Comparison of ENCODE assay signal across 8 cellular contexts in genomic region chr1:58783993-58784757, GRCh38. TPM values are rescaled to one million over a fixed set of nuclear protein-coding genes. Genes with fewer than 3 reads are reported as not detected.
DNase-seq lines count a peak whose midpoint lies in the region; ATAC-seq and TF ChIP-seq lines count a peak whose summit lies in the region.

Gene JUN, minus strand, starts transcription at chr1:58784047. Its CDS starts 977 bp downstream, at chr1:58783070.

- peaks cover 14 to 30% of the 10 kb centered on the region in 2 experiments for H3K36me3 ChIP-seq in SK-N-SH (replicated peaks in 1 of 2; ENCODE audit: control insufficient read depth in 1 of 2, insufficient read depth in 2 of 2, low read length in 1 of 2)
- H3K36me3 ChIP-seq in gastroesophageal sphincter: no peaks in the 10 kb centered on the region
- no peaks in the 10 kb centered on the region for H3K36me3 ChIP-seq in neutrophil

- H3K4me1 ChIP-seq in SK-N-SH (ENCODE audit: control insufficient read depth in 1 of 2, insufficient read depth in 2 of 2, low read depth in 1 of 2, low read length in 1 of 2) (peaks cover 5 to 25% of the 10 kb centered on the region in 2 experiments; a peak in 2 of 4 replicates), gastroesophageal sphincter (peaks cover 0 to 34% (median 3%) of the 10 kb centered on the region in 3 donors), neutrophil (ENCODE audit: control insufficient read depth in 1 of 2, insufficient read depth in 1 of 2, low read depth in 1 of 2, low read length in 1 of 2) (peaks cover 35 to 38% of the 10 kb centered on the region in 2 experiments)

- 1% methylated on average over 37 of the region's 57 CpGs for WGBS in SK-N-SH (ENCODE audit: low lambda C conversion rate)
- 0% methylated on average over 4 of the region's 57 CpGs; no CpG with 5 or more reads in 1 of the 2 donors for WGBS in gastroesophageal sphincter (ENCODE audit: low coverage in 1 of 2), 2 donors

- peak within 1 kb of the TSS; percentile 93 for H3K4me2 ChIP-seq in SK-N-SH

- H4K20me1 ChIP-seq in SK-N-SH (ENCODE audit: insufficient read depth): peaks cover 44% of the 10 kb centered on the region

- no peak for TF ChIP-seq CTCF in SK-N-SH (IDR thresholded peaks at IDR 0.05)
- peak in 3 of 4 experiments; percentile 24 to 52 (median 29) for TF ChIP-seq CTCF in gastroesophageal sphincter (IDR thresholded peaks at IDR 0.05)
- no peak for TF ChIP-seq CTCF in neutrophil (IDR thresholded peaks at IDR 0.05)

- peak within 1 kb of the TSS; percentile 99 for H3K9ac ChIP-seq in SK-N-SH

- H3K27ac ChIP-seq in SK-N-SH (ENCODE audit: low read depth in 2 of 2, low read length in 1 of 2) (peak within 1 kb of the TSS; percentile 93 to 98), gastroesophageal sphincter (peak within 1 kb of the TSS; percentile 96 to 100 (median 99)), neutrophil (peak within 1 kb of the TSS; percentile 83), substantia nigra (ENCODE audit: low read depth, low read length, poor library complexity, severe bottlenecking) (peak within 1 kb of the TSS; percentile 99)

- peaks cover 39% of the 10 kb centered on the region for H3K79me2 ChIP-seq in SK-N-SH (ENCODE audit: insufficient read depth)

- H2AFZ ChIP-seq in SK-N-SH (ENCODE audit: low read depth): no peak within 1 kb of the TSS

- DNase-seq in GM04504 (ENCODE audit: low read depth): peak; percentile 100
- DNase-seq in NCI-H1048 (lab: John Stamatoyannopoulos, UW): peak; percentile 88
- DNase-seq in SK-N-SH: peak; percentile 96
- DNase-seq in activated naive CD4-positive, alpha-beta T cell treated with anti-CD3 and anti-CD28 coated beads, Interleukin-2, amount 50 U/mL, for 16 hours: peak; percentile 99
- peak; percentile 94 to 100 (median 99) for DNase-seq in substantia nigra (lab: John Stamatoyannopoulos, UW)

- peak in 1 of 2 donors; percentile 82 for TF ChIP-seq POLR2A in gastroesophageal sphincter (IDR thresholded peaks at IDR 0.05)

- no peaks in the 10 kb centered on the region for H3K9me3 ChIP-seq in SK-N-SH
- no peaks in the 10 kb centered on the region for H3K9me3 ChIP-seq in gastroesophageal sphincter
- H3K9me3 ChIP-seq in neutrophil: no peaks in the 10 kb centered on the region

- no peak for TF ChIP-seq EP300 in SK-N-SH (IDR thresholded peaks at IDR 0.05; ENCODE audit: borderline replicate concordance in 1 of 2, low read depth in 1 of 2, low read length in 1 of 2)
- TF ChIP-seq EP300 in gastroesophageal sphincter (IDR thresholded peaks at IDR 0.05): no peak

- H3K27me3 ChIP-seq in SK-N-SH (ENCODE audit: insufficient read depth): no peaks in the 10 kb centered on the region
- no peaks in the 10 kb centered on the region for H3K27me3 ChIP-seq in gastroesophageal sphincter
- peaks cover 94% of the 10 kb centered on the region for H3K27me3 ChIP-seq in neutrophil

- POLR2A ChIA-PET in SK-N-SH (lab: Yijun Ruan, JAX): interaction anchor here (0.7 to 1.8 kb wide), 7 partner anchors 12 to 975 kb away, joined by 3 to 7 read pairs (median 3); no protein-coding TSS in a partner anchor

- CTCF ChIA-PET in SK-N-SH (lab: Yijun Ruan, JAX): interaction anchor here (1.0 to 4.6 kb wide), 6 partner anchors 17 to 936 kb away, joined by 3 to 27 read pairs (median 4); no protein-coding TSS in a partner anchor

- H3K9me2 ChIP-seq in SK-N-SH: no peaks in the 10 kb centered on the region

- ATAC-seq in HG02571 (IDR thresholded peaks at IDR 0.05; ENCODE audit: unreplicated experiment) (peak; percentile 69), gastroesophageal sphincter (peak; percentile 89)

- peaks cover 29% of the 10 kb centered on the region for H3F3A ChIP-seq in SK-N-SH (replicated peaks; ENCODE audit: insufficient read depth)

- H3K4me3 ChIP-seq in SK-N-SH (ENCODE audit: low read depth in 2 of 2, low read length in 1 of 2) (peak within 1 kb of the TSS; percentile 86 to 89), gastroesophageal sphincter (peak within 1 kb of the TSS; percentile 70 to 74), neutrophil (ENCODE audit: low read depth in 1 of 2, low read length in 1 of 2) (peak within 1 kb of the TSS; percentile 74 to 98)

- TF ChIP-seq RAD21 in SK-N-SH (IDR thresholded peaks at IDR 0.05; ENCODE audit: low read length): no peak

TF ChIP-seq in SK-N-SH, 30 proteins besides CTCF, POLR2A, EP300 and RAD21 (continues in another document):
- peak; percentile 99 for TF ChIP-seq TAF1 (IDR thresholded peaks at IDR 0.05; ENCODE audit: borderline replicate concordance, low read depth, low read length)
- no peak; the same call in 1 of the 2 replicates for TF ChIP-seq SMC3 (IDR thresholded peaks at IDR 0.05; ENCODE audit: low read depth, low read length)
- TF ChIP-seq RCOR1 (IDR thresholded peaks at IDR 0.05; ENCODE audit: low read length): no peak
- no peak; the same call in 1 of the 2 replicates for TF ChIP-seq RXRA (IDR thresholded peaks at IDR 0.05; ENCODE audit: borderline replicate concordance, low read depth)
- TF ChIP-seq JUND (IDR thresholded peaks at IDR 0.05): peak; percentile 47; the same call in 1 of the 2 replicates
- peak; percentile 59 for TF ChIP-seq PBX3 (IDR thresholded peaks at IDR 0.05)
- TF ChIP-seq GABPA (IDR thresholded peaks at IDR 0.05; ENCODE audit: low read depth): peak; percentile 59; the same call in 1 of the 2 replicates
- TF ChIP-seq YY1 (IDR thresholded peaks at IDR 0.05; ENCODE audit: low read depth): 0 out of 2 replicates have a peak, but pooled peaks have one; percentile 48
- TF ChIP-seq, protein P1, sequence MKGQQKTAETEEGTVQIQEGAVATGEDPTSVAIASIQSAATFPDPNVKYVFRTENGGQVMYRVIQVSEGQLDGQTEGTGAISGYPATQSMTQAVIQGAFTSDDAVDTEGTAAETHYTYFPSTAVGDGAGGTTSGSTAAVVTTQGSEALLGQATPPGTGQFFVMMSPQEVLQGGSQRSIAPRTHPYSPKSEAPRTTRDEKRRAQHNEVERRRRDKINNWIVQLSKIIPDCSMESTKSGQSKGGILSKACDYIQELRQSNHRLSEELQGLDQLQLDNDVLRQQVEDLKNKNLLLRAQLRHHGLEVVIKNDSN (IDR thresholded peaks at IDR 0.05; ENCODE audit: borderline replicate concordance, low read depth): 0 out of 2 replicates have a peak, but pooled peaks have one; percentile 20
- peak; percentile 100 for TF ChIP-seq MEF2A (IDR thresholded peaks at IDR 0.05; ENCODE audit: borderline replicate concordance, low read depth)
- TF ChIP-seq NRF1 (IDR thresholded peaks at IDR 0.05; ENCODE audit: low read depth, low read length): no peak
- peak; percentile 72; the same call in 1 of the 2 replicates for TF ChIP-seq FOXM1 (IDR thresholded peaks at IDR 0.05; ENCODE audit: low read depth)
- TF ChIP-seq TEAD4 (IDR thresholded peaks at IDR 0.05; ENCODE audit: borderline replicate concordance, insufficient read depth): peak; percentile 50
- TF ChIP-seq, protein P2, sequence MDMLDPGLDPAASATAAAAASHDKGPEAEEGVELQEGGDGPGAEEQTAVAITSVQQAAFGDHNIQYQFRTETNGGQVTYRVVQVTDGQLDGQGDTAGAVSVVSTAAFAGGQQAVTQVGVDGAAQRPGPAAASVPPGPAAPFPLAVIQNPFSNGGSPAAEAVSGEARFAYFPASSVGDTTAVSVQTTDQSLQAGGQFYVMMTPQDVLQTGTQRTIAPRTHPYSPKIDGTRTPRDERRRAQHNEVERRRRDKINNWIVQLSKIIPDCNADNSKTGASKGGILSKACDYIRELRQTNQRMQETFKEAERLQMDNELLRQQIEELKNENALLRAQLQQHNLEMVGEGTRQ (IDR thresholded peaks at IDR 0.05; ENCODE audit: borderline replicate concordance, low read depth, low read length): no peak
- TF ChIP-seq FOSL2 (IDR thresholded peaks at IDR 0.05; ENCODE audit: borderline replicate concordance, low read depth): peak; percentile 3; the same call in 1 of the 2 replicates
- no peak for TF ChIP-seq GATA2 (CRISPR knock-in tag; IDR thresholded peaks at IDR 0.05)
- TF ChIP-seq FOXJ3 (CRISPR knock-in tag; IDR thresholded peaks at IDR 0.05): no peak
- peak; percentile 31; the same call in 1 of the 2 replicates for TF ChIP-seq ELF1 (IDR thresholded peaks at IDR 0.05)
- peak; percentile 48 for TF ChIP-seq MAX (IDR thresholded peaks at IDR 0.05; ENCODE audit: low read depth)

RNA-seq across cellular contexts. Expression of gene JUN, which starts in this region (rescaled TPM):
- polyA plus RNA-seq in SK-N-SH (2012; rRNA removed): 54.6 and 66.5 TPM in 2 replicates
- 34.2 and 46.9 TPM in 2 replicates for polyA plus RNA-seq in SK-N-SH (2012; cell fraction: cytosol; rRNA removed)
- 83.5 and 100 TPM in 2 replicates for polyA plus RNA-seq in SK-N-SH (2012; cell fraction: nucleus; rRNA removed)
- total RNA-seq in gastroesophageal sphincter: 100 to 1,000 TPM; 102 to 145 (median 105) TPM

Comparison
In these comparisons a context has a peak if more than half of its experiments do, and no peak if none do; other contexts are left out.
1. Peak in every context shown above with its lines: DNase-seq, ATAC-seq, H3K4me3 ChIP-seq and H3K27ac ChIP-seq.
2. CTCF ChIP-seq: peak in gastroesophageal sphincter (3 of 4); none in SK-N-SH (single experiment) and neutrophil (single experiment).